8 cellular contexts compared by ENCODE assay signal in genomic region chr12:6226701-6227096, GRCh38. TPM values are rescaled to one million over a fixed set of nuclear protein-coding genes. Genes with fewer than 3 reads are reported as not detected.
DNase-seq lines count a peak whose midpoint lies in the region; TF ChIP-seq lines count a peak whose summit lies in the region.

No MANE protein-coding gene starts in this region.

- H3K4me1 ChIP-seq in BLaER1 treated with 17β-estradiol and CSF1 and Interleukin-3, amounts not matched to agents 10 nM and 100 nM, result peaks cover 98 to 100% (median 100%) of the 10 kb centered on the region in 10 experiments
- peaks cover 39 to 76% of the 10 kb centered on the region in 2 donors for H3K4me1 ChIP-seq in breast epithelium
- H3K4me1 ChIP-seq in rectal smooth muscle tissue (ENCODE audit: control insufficient read depth, insufficient read depth, low read length), result peaks cover 90% of the 10 kb centered on the region

- peaks cover 41 to 85% (median 63%) of the 10 kb centered on the region in 11 experiments for H3K36me3 ChIP-seq in BLaER1 treated with 17β-estradiol and CSF1 and Interleukin-3, amounts not matched to agents 10 nM and 100 nM
- H3K36me3 ChIP-seq in breast epithelium (no peaks in the 10 kb centered on the region), rectal smooth muscle tissue (ENCODE audit: control insufficient read depth, insufficient read depth, low read length) (peaks cover 18% of the 10 kb centered on the region)

- H3K4me3 ChIP-seq in BLaER1 treated with 17β-estradiol and CSF1 and Interleukin-3, amounts not matched to agents 10 nM and 100 nM, result peak overlapping the region in 9 of 10 experiments; percentile 27 to 59 (median 44); a peak in 17 of 20 replicates
- H3K4me3 ChIP-seq in breast epithelium (peak overlapping the region in 2 of 3 donors; percentile 1 to 5), rectal smooth muscle tissue (ENCODE audit: low read length) (no peak overlapping the region)

- peak overlapping the region; percentile 86 to 100 (median 99) for H3K4me2 ChIP-seq in BLaER1 treated with 17β-estradiol and CSF1 and Interleukin-3, amounts not matched to agents 10 nM and 100 nM

- intact Hi-C loops in breast epithelium (cut with DNase I; ENCODE audit: low total_unique reads), result no loop called here

- no peak for TF ChIP-seq POLR2A in breast epithelium (IDR thresholded peaks at IDR 0.05)

- H3K27me3 ChIP-seq in BLaER1 treated with 17β-estradiol and CSF1 and Interleukin-3, amounts not matched to agents 10 nM and 100 nM, result no peaks in the 10 kb centered on the region
- no peaks in the 10 kb centered on the region for H3K27me3 ChIP-seq in breast epithelium
- no peaks in the 10 kb centered on the region for H3K27me3 ChIP-seq in rectal smooth muscle tissue (ENCODE audit: control insufficient read depth, insufficient read depth, low read length)

- peak overlapping the region; percentile 73 to 90 (median 84) for H3K9ac ChIP-seq in BLaER1 treated with 17β-estradiol and CSF1 and Interleukin-3, amounts not matched to agents 10 nM and 100 nM
- no peak overlapping the region for H3K9ac ChIP-seq in rectal smooth muscle tissue (ENCODE audit: low read length)

- DNase-seq in breast epithelium (ENCODE audit: low spot score in 2 of 2) (no peak), hepatic stellate cell (ENCODE audit: low spot score) (peak; percentile 76), NCI-H1930 (lab: John Stamatoyannopoulos, UW) (no peak), NCI-H524 (lab: John Stamatoyannopoulos, UW) (no peak), COR-L47 (lab: John Stamatoyannopoulos, UW) (no peak)
- DNase-seq in stimulated activated naive CD4-positive, alpha-beta T cell (lab: John Stamatoyannopoulos, UW), result no peak

- no peaks in the 10 kb centered on the region for H3K9me3 ChIP-seq in BLaER1 treated with 17β-estradiol and CSF1 and Interleukin-3, amounts not matched to agents 10 nM and 100 nM (replicated peaks in 1 of 11)
- H3K9me3 ChIP-seq in breast epithelium, result no peaks in the 10 kb centered on the region

- no peak for TF ChIP-seq CTCF in breast epithelium (IDR thresholded peaks at IDR 0.05)

- H3K27ac ChIP-seq in BLaER1 treated with 17β-estradiol and CSF1 and Interleukin-3, amounts not matched to agents 10 nM and 100 nM, result peak overlapping the region; percentile 80 to 99 (median 95)
- H3K27ac ChIP-seq in breast epithelium (peak overlapping the region; percentile 95 to 96), rectal smooth muscle tissue (ENCODE audit: low read depth, low read length) (peak overlapping the region; percentile 96)

- H4K20me1 ChIP-seq in BLaER1 treated with 17β-estradiol and CSF1 and Interleukin-3, amounts not matched to agents 10 nM and 100 nM, result peaks cover 0 to 100% (median 7%) of the 10 kb centered on the region in 11 experiments; a peak in 9 of 22 replicates

RNA-seq across cellular contexts. Expression of gene CD9, which starts 26.5 kb away (rescaled TPM):
- total RNA-seq in breast epithelium, result 100 to 1,000 TPM in 2 of 3 donors, 10 to 100 TPM in 1; 91.1 to 436 (median 243) TPM
